ENCODE assay signal across 8 cellular contexts in genomic region chr5:21802869-21803490, GRCh38.
DNase-seq lines count a peak whose midpoint lies in the region; ATAC-seq lines count a peak whose summit lies in the region.

No MANE protein-coding gene starts in this region.

- H3K9me3 ChIP-seq in adipocyte (ENCODE audit: control insufficient read depth, low read length), result no peaks in the 10 kb centered on the region

- H3K4me3 ChIP-seq in adipocyte (ENCODE audit: low read length), result no peak overlapping the region

- DNase-seq in SKM-1 treated with dmso at 0.1 percent for 144 hours (lab: John Stamatoyannopoulos, UW; ENCODE audit: unreplicated experiment), result peak; percentile 7
- no peak for DNase-seq in SKM-1 (lab: John Stamatoyannopoulos, UW; ENCODE audit: unreplicated experiment)
- peak; percentile 63 for DNase-seq in NCI-H1694 (lab: John Stamatoyannopoulos, UW)
- peak; percentile 77 for DNase-seq in adipocyte (ENCODE audit: low read depth)
- DNase-seq in left kidney (ENCODE audit: low read depth, low spot score), result peak; percentile 65
- DNase-seq in activated effector memory CD4-positive, alpha-beta T cell treated with anti-CD3 and anti-CD28 coated beads, Interleukin-2, amount 50 U/mL, for 16 hours, result no peak
- no peak for DNase-seq in left ventricle myocardium superior

- H3K36me3 ChIP-seq in adipocyte (ENCODE audit: control insufficient read depth, insufficient read depth, low read length, severe bottlenecking), result no peaks in the 10 kb centered on the region

- no peak overlapping the region for H3K9ac ChIP-seq in adipocyte (ENCODE audit: low read length)

- no peaks in the 10 kb centered on the region for H3K27me3 ChIP-seq in adipocyte (replicated peaks; ENCODE audit: control insufficient read depth, insufficient read depth, low read length)

- no peak for ATAC-seq in HG03460 (IDR thresholded peaks at IDR 0.05; ENCODE audit: unreplicated experiment)
- ATAC-seq in left ventricle myocardium superior, result no peak

- peaks cover 15% of the 10 kb centered on the region for H3K4me1 ChIP-seq in adipocyte (ENCODE audit: control insufficient read depth, insufficient read depth, low read length)

- intact Hi-C loops in left ventricle myocardium superior (cut with micrococcal nuclease), result no loop called here

Comparison
In these comparisons a context has a peak if more than half of its experiments do, and no peak if none do; other contexts are left out.
1. DNase-seq: peak in SKM-1 treated with dmso at 0.1 percent for 144 hours (single experiment), NCI-H1694 (single experiment), adipocyte (single experiment) and left kidney (single experiment); none in SKM-1 (single experiment), activated effector memory CD4-positive, alpha-beta T cell treated with anti-CD3 and anti-CD28 coated beads, Interleukin-2, amount 50 U/mL, for 16 hours (single experiment) and left ventricle myocardium superior (single experiment).